Comparison of ENCODE assay signal across 8 cellular contexts in genomic region chr6:156718647-156719394, GRCh38. TPM values are rescaled to one million over a fixed set of nuclear protein-coding genes. Genes with fewer than 3 reads are reported as not detected.
DNase-seq lines count a peak whose midpoint lies in the region; ATAC-seq lines count a peak whose summit lies in the region.

No MANE protein-coding gene starts in this region.

- H3K4me3 ChIP-seq in CD4-positive, alpha-beta memory T cell (ENCODE audit: low read length in 2 of 2), result no peak overlapping the region

- no peaks in the 10 kb centered on the region for H3K27me3 ChIP-seq in CD4-positive, alpha-beta memory T cell (ENCODE audit: insufficient read depth, low read length)

- no peaks in the 10 kb centered on the region for H3K36me3 Mint-ChIP-seq in CD4-positive, alpha-beta memory T cell
- peaks cover 3% of the 10 kb centered on the region for H3K36me3 Mint-ChIP-seq in effector memory CD8-positive, alpha-beta T cell (ENCODE audit: insufficient read depth)
- H3K36me3 Mint-ChIP-seq in naive thymus-derived CD8-positive, alpha-beta T cell, result no peaks in the 10 kb centered on the region

- no peaks in the 10 kb centered on the region for H3K27me3 Mint-ChIP-seq in CD4-positive, alpha-beta memory T cell
- H3K27me3 Mint-ChIP-seq in effector memory CD8-positive, alpha-beta T cell, result peaks cover 2 to 7% of the 10 kb centered on the region in 2 donors
- no peaks in the 10 kb centered on the region for H3K27me3 Mint-ChIP-seq in naive thymus-derived CD8-positive, alpha-beta T cell

- H3K27ac Mint-ChIP-seq in CD4-positive, alpha-beta memory T cell, result peak overlapping the region in 2 of 7 donors; percentile 91 to 95
- H3K27ac Mint-ChIP-seq in effector memory CD8-positive, alpha-beta T cell, result peak overlapping the region; percentile 62 to 81
- H3K27ac Mint-ChIP-seq in naive thymus-derived CD8-positive, alpha-beta T cell, result peak overlapping the region in 7 of 10 donors; percentile 17 to 95 (median 92)

- ATAC-seq in effector memory CD8-positive, alpha-beta T cell (replicated peaks), result no peak
- no peak for ATAC-seq in naive thymus-derived CD8-positive, alpha-beta T cell
- no peak for ATAC-seq in GM18517 (IDR thresholded peaks at IDR 0.05; ENCODE audit: unreplicated experiment)

- no peaks in the 10 kb centered on the region for H3K9me3 ChIP-seq in CD4-positive, alpha-beta memory T cell (ENCODE audit: control insufficient read depth in 1 of 2, low read length in 2 of 2)

- CTCF ChIA-PET in CD4-positive, alpha-beta memory T cell (lab: Charles Lee; ENCODE audit: partially characterized antibody), result no interaction called here

- peak overlapping the region in 6 of 8 donors; percentile 15 to 91 (median 87) for H3K4me3 Mint-ChIP-seq in CD4-positive, alpha-beta memory T cell
- peak overlapping the region; percentile 84 to 85 for H3K4me3 Mint-ChIP-seq in effector memory CD8-positive, alpha-beta T cell
- H3K4me3 Mint-ChIP-seq in naive thymus-derived CD8-positive, alpha-beta T cell, result peak overlapping the region in 9 of 10 donors; percentile 20 to 92 (median 85)

- intact Hi-C loops in CD4-positive, alpha-beta memory T cell (cut with micrococcal nuclease), result no loop called here

- POLR2A ChIA-PET in CD4-positive, alpha-beta memory T cell (lab: Charles Lee; ENCODE audit: partially characterized antibody), result interaction anchor here (2.8 to 3.8 kb wide), 2 partner anchors 33 to 60 kb away, joined by 19 to 51 read pairs; partner anchors contain the start of gene ARID1B
- POLR2A ChIA-PET in naive thymus-derived CD8-positive, alpha-beta T cell (lab: Charles Lee), result interaction anchor here (1.3 to 3.1 kb wide), 2 partner anchors 59 to 61 kb away, joined by 3 to 23 read pairs; partner anchors contain the start of gene ARID1B

- no peaks in the 10 kb centered on the region for H3K36me3 ChIP-seq in CD4-positive, alpha-beta memory T cell (ENCODE audit: insufficient read depth, low read length)

- H3K4me1 ChIP-seq in CD4-positive, alpha-beta memory T cell (ENCODE audit: insufficient read depth, low read length), result peaks cover 8% of the 10 kb centered on the region

- peaks cover 12 to 19% (median 17%) of the 10 kb centered on the region in 4 donors for H3K4me1 Mint-ChIP-seq in CD4-positive, alpha-beta memory T cell
- peaks cover 5 to 8% of the 10 kb centered on the region in 2 donors for H3K4me1 Mint-ChIP-seq in effector memory CD8-positive, alpha-beta T cell (ENCODE audit: low read depth in 2 of 2)
- H3K4me1 Mint-ChIP-seq in naive thymus-derived CD8-positive, alpha-beta T cell, result peaks cover 9 to 25% (median 18%) of the 10 kb centered on the region in 4 donors

- DNase-seq in CD4-positive, alpha-beta memory T cell, result no peak
- DNase-seq in NCI-H69 (lab: John Stamatoyannopoulos, UW) (peak; percentile 41), NCI-H2107 (lab: John Stamatoyannopoulos, UW) (no peak), GOT3 (lab: John Stamatoyannopoulos, UW) (no peak)
- no peak for DNase-seq in effector memory CD8-positive, alpha-beta T cell
- no peak for DNase-seq in naive thymus-derived CD8-positive, alpha-beta T cell
- no peak for DNase-seq in activated effector memory CD4-positive, alpha-beta T cell treated with Interleukin-2 at 50 U/mL for 16 hours

- H3K27ac ChIP-seq in CD4-positive, alpha-beta memory T cell (ENCODE audit: low read depth, low read length), result no peak overlapping the region

- no peaks in the 10 kb centered on the region for H3K9me3 Mint-ChIP-seq in CD4-positive, alpha-beta memory T cell
- H3K9me3 Mint-ChIP-seq in effector memory CD8-positive, alpha-beta T cell, result no peaks in the 10 kb centered on the region
- H3K9me3 Mint-ChIP-seq in naive thymus-derived CD8-positive, alpha-beta T cell, result no peaks in the 10 kb centered on the region

RNA-seq across cellular contexts. Expression of gene ARID1B, which starts 58.4 kb away (rescaled TPM):
- total RNA-seq in CD4-positive, alpha-beta memory T cell, result 100 to 1,000 TPM; 118 to 131 TPM
- polyA plus RNA-seq in CD4-positive, alpha-beta memory T cell, result 10 to 100 TPM in 1 of 2 donors, 1 to 10 TPM in 1; 5.4 to 26.5 TPM
- total RNA-seq in naive thymus-derived CD8-positive, alpha-beta T cell, result 100 to 1,000 TPM; 119 to 122 TPM
- 10 to 100 TPM in 2 of 3 donors, 1 to 10 TPM in 1; 9.0 to 18.6 (median 11.2) TPM for polyA plus RNA-seq in naive thymus-derived CD8-positive, alpha-beta T cell
